In the genomic region with DNA sequence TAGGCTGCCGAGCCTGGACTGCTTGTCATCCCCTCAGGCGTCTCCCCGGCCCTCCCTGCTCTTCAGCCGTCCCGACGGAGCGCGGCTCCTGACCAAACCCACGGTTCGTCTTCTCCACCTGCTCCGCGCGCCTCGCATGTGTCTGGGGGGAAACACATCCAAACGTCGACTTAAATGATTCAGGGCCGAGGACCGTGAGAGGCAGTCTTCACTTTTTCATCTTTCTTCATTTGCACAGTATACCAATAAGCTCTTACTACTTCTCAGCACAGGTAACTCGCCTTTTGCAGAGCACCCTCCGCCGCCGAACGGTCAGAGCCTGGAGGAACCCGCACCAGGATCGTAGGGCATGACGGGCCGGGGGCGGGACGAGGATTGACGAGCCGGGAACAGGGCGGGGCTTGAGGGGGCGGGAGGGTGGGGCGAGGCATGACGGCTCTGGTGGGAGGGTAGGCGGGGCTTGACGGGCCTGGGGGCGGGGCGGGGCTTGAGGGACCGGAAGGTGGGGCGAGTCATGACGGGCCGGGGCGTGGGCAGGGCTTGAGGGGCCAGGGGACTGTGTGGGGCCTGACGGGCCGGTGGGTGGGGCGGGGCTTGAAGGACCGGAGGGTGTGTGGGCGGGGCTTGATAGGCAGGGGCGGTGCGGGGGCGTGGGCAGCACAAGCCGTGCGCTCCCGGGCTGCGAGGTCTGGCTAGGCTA, we compare ENCODE assay signal across 8 cellular contexts. TPM values are rescaled to one million over a fixed set of nuclear protein-coding genes. Genes with fewer than 3 reads are reported as not detected.
DNase-seq lines count a peak whose midpoint lies in the region; ATAC-seq and TF ChIP-seq lines count a peak whose summit lies in the region.

A gene with protein sequence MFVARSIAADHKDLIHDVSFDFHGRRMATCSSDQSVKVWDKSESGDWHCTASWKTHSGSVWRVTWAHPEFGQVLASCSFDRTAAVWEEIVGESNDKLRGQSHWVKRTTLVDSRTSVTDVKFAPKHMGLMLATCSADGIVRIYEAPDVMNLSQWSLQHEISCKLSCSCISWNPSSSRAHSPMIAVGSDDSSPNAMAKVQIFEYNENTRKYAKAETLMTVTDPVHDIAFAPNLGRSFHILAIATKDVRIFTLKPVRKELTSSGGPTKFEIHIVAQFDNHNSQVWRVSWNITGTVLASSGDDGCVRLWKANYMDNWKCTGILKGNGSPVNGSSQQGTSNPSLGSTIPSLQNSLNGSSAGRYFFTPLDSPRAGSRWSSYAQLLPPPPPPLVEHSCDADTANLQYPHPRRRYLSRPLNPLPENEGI (plus strand): TSS at position 657 of the 700 bp plus-strand sequence. CDS start 111 bp downstream, outside the sequence.

- H3K27me3 ChIP-seq in spleen (replicated peaks in 1 of 7): no peaks in the 10 kb centered on the region

- peaks cover 0 to 5% (median 0%) of the 10 kb centered on the region in 6 donors for H3K36me3 ChIP-seq in spleen

- ATAC-seq in HG03280 (IDR thresholded peaks at IDR 0.05; ENCODE audit: unreplicated experiment): peak; percentile 81

- peak in 1 of 11 experiments; percentile 20 for TF ChIP-seq CTCF in spleen (IDR thresholded peaks at IDR 0.05 in 8 of 11, conservative IDR thresholded peaks at IDR 0.05 in 3 of 11)

- H3K4me1 ChIP-seq in spleen: peaks cover 4 to 59% (median 46%) of the 10 kb centered on the region in 6 donors

- TF ChIP-seq POLR2A in GM18951 (IDR thresholded peaks at IDR 0.05; ENCODE audit: extremely low read depth, insufficient read depth, insufficient read length) (peak; percentile 55), spleen (IDR thresholded peaks at IDR 0.05) (peak in 1 of 3 donors; percentile 47)

- in situ Hi-C loops in GM18951 (cut with MboI; ENCODE audit: low sequenced_read_pairs, unreplicated experiment): loop anchor here (25.0 kb wide), 1 partner anchor 560 kb away; the partner anchor contains the start of gene AFG3L2

- peak within 1 kb of the TSS; percentile 57 to 89 (median 70) for H3K4me3 ChIP-seq in spleen

- intact Hi-C loops in spleen (cut with DNase I; ENCODE audit: low total_unique reads): loop anchor here (10.0 kb wide), 1 partner anchor 53 kb away; no protein-coding TSS in a partner anchor

- 0 to 1% (median 1%) methylated on average over 42 to 56 of the region's 56 CpGs for WGBS in spleen, 5 donors

- H3K27ac ChIP-seq in caudate nucleus (ENCODE audit: low read depth, low read length) (peak within 1 kb of the TSS; percentile 95), spleen (peak within 1 kb of the TSS; percentile 92 to 99 (median 95))

- DNase-seq in AG08395 (ENCODE audit: low spot score) (peak; percentile 99), NCI-H345 treated with DMSO at 0.1 percent for 48 hours (lab: John Stamatoyannopoulos, UW; ENCODE audit: unreplicated experiment) (peak; percentile 92), caudate nucleus (lab: John Stamatoyannopoulos, UW) (peak; percentile 57 to 100 (median 98)), inferior parietal cortex (ENCODE audit: extremely low spot score) (peak; percentile 79), spleen (peak; percentile 100)
- peak; percentile 99 for DNase-seq in activated CD4-positive, CD25-positive, alpha-beta regulatory T cell (lab: John Stamatoyannopoulos, UW)

- H3K9me3 ChIP-seq in spleen: no peaks in the 10 kb centered on the region

RNA-seq across cellular contexts. Expression of the gene that starts here (rescaled TPM):
- total RNA-seq in spleen: 10 to 100 TPM; 27.3 to 52.9 (median 34.8) TPM
- polyA plus RNA-seq in spleen: 10 to 100 TPM; 16.9 to 17.8 (median 17.3) TPM

Comparison
In these comparisons a context has a peak if more than half of its experiments do, and no peak if none do; other contexts are left out.
1. Peak in every context shown above with its lines: DNase-seq, ATAC-seq, H3K4me3 ChIP-seq and H3K27ac ChIP-seq.